8 cellular contexts compared by ENCODE assay signal in genomic region chr2:20381457-20381856, GRCh38. TPM values are rescaled to one million over a fixed set of nuclear protein-coding genes. Genes with fewer than 3 reads are reported as not detected.
DNase-seq lines count a peak whose midpoint lies in the region; ATAC-seq and TF ChIP-seq lines count a peak whose summit lies in the region.

No MANE protein-coding gene starts in this region.

- H3K36me3 Mint-ChIP-seq in osteocyte (ENCODE audit: unreplicated experiment), result no peaks in the 10 kb centered on the region
- H3K36me3 Mint-ChIP-seq in activated T-helper 1 cell treated with anti-CD3 and anti-CD28 coated beads, Interleukin-12 subunit alpha, Interleukin-12 subunit beta, Interleukin-2, Interleukin-4 antibody, amounts not matched to agents 30 ng/mL and 10 ng/mL and 1 ng/mL, durations not matched to agents 14 hours and 24 hours and 36 hours (ENCODE audit: low read depth), result no peaks in the 10 kb centered on the region
- no peaks in the 10 kb centered on the region for H3K36me3 Mint-ChIP-seq in activated T-helper 2 cell treated with anti-CD3 and anti-CD28 coated beads, Interferon-gamma antibody, Interleukin-2, Interleukin-4, amounts not matched to agents 10 μg/mL and 5 μg/mL and 100 μg/mL, durations not matched to agents 14 hours and 24 hours and 36 hours (ENCODE audit: low read depth)

- intact Hi-C loops in activated T-helper 1 cell treated with anti-CD3 and anti-CD28 coated beads, Interleukin-12 subunit alpha, Interleukin-12 subunit beta, Interleukin-2, Interleukin-4 antibody, amounts not matched to agents 30 ng/mL and 10 ng/mL and 1 ng/mL, durations not matched to agents 14 hours and 24 hours and 36 hours (cut with micrococcal nuclease), result no loop called here
- intact Hi-C loops in activated T-helper 2 cell treated with anti-CD3 and anti-CD28 coated beads, Interferon-gamma antibody, Interleukin-2, Interleukin-4, amounts not matched to agents 10 μg/mL and 5 μg/mL and 100 μg/mL, durations not matched to agents 14 hours and 24 hours and 36 hours (cut with micrococcal nuclease), result no loop called here

- ATAC-seq in HG03135 (IDR thresholded peaks at IDR 0.05; ENCODE audit: unreplicated experiment), result no peak

- no peak overlapping the region for H3K4me3 Mint-ChIP-seq in osteocyte (ENCODE audit: unreplicated experiment)
- no peak overlapping the region for H3K4me3 Mint-ChIP-seq in activated T-helper 1 cell treated with anti-CD3 and anti-CD28 coated beads, Interleukin-12 subunit alpha, Interleukin-12 subunit beta, Interleukin-2, Interleukin-4 antibody, amounts not matched to agents 30 ng/mL and 10 ng/mL and 1 ng/mL, durations not matched to agents 14 hours and 24 hours and 36 hours
- H3K4me3 Mint-ChIP-seq in activated T-helper 2 cell treated with anti-CD3 and anti-CD28 coated beads, Interferon-gamma antibody, Interleukin-2, Interleukin-4, amounts not matched to agents 10 μg/mL and 5 μg/mL and 100 μg/mL, durations not matched to agents 14 hours and 24 hours and 36 hours (ENCODE audit: low read depth), result no peak overlapping the region

- no peaks in the 10 kb centered on the region for H3K9me3 Mint-ChIP-seq in osteocyte (ENCODE audit: unreplicated experiment)
- H3K9me3 Mint-ChIP-seq in activated T-helper 1 cell treated with anti-CD3 and anti-CD28 coated beads, Interleukin-12 subunit alpha, Interleukin-12 subunit beta, Interleukin-2, Interleukin-4 antibody, amounts not matched to agents 30 ng/mL and 10 ng/mL and 1 ng/mL, durations not matched to agents 14 hours and 24 hours and 36 hours, result no peaks in the 10 kb centered on the region
- H3K9me3 Mint-ChIP-seq in activated T-helper 2 cell treated with anti-CD3 and anti-CD28 coated beads, Interferon-gamma antibody, Interleukin-2, Interleukin-4, amounts not matched to agents 10 μg/mL and 5 μg/mL and 100 μg/mL, durations not matched to agents 14 hours and 24 hours and 36 hours, result no peaks in the 10 kb centered on the region

- H3K4me1 Mint-ChIP-seq in osteocyte (ENCODE audit: unreplicated experiment), result peaks cover 17% of the 10 kb centered on the region
- H3K4me1 Mint-ChIP-seq in activated T-helper 1 cell treated with anti-CD3 and anti-CD28 coated beads, Interleukin-12 subunit alpha, Interleukin-12 subunit beta, Interleukin-2, Interleukin-4 antibody, amounts not matched to agents 30 ng/mL and 10 ng/mL and 1 ng/mL, durations not matched to agents 14 hours and 24 hours and 36 hours (ENCODE audit: low read depth), result peaks cover 6% of the 10 kb centered on the region
- H3K4me1 Mint-ChIP-seq in activated T-helper 2 cell treated with anti-CD3 and anti-CD28 coated beads, Interferon-gamma antibody, Interleukin-2, Interleukin-4, amounts not matched to agents 10 μg/mL and 5 μg/mL and 100 μg/mL, durations not matched to agents 14 hours and 24 hours and 36 hours (ENCODE audit: low read depth), result peaks cover 3% of the 10 kb centered on the region

- no peak overlapping the region for H3K4me3 ChIP-seq in fibroblast of pulmonary artery (replicated peaks; ENCODE audit: low read depth, low read length)

- TF ChIP-seq CTCF in fibroblast of pulmonary artery (IDR thresholded peaks at IDR 0.05; ENCODE audit: low read length, missing control alignments) (no peak), osteocyte (IDR thresholded peaks at IDR 0.05) (no peak)

- H3K27ac Mint-ChIP-seq in osteocyte (ENCODE audit: unreplicated experiment), result no peak overlapping the region
- no peak overlapping the region for H3K27ac Mint-ChIP-seq in activated T-helper 1 cell treated with anti-CD3 and anti-CD28 coated beads, Interleukin-12 subunit alpha, Interleukin-12 subunit beta, Interleukin-2, Interleukin-4 antibody, amounts not matched to agents 30 ng/mL and 10 ng/mL and 1 ng/mL, durations not matched to agents 14 hours and 24 hours and 36 hours
- H3K27ac Mint-ChIP-seq in activated T-helper 2 cell treated with anti-CD3 and anti-CD28 coated beads, Interferon-gamma antibody, Interleukin-2, Interleukin-4, amounts not matched to agents 10 μg/mL and 5 μg/mL and 100 μg/mL, durations not matched to agents 14 hours and 24 hours and 36 hours, result no peak overlapping the region

- DNase-seq in HuH-7 (ENCODE audit: low spot score), result peak; percentile 25
- peak; percentile 75 for DNase-seq in NCI-H748 treated with DMSO at 0.1 percent for 48 hours (lab: John Stamatoyannopoulos, UW)
- DNase-seq in fibroblast of pulmonary artery (ENCODE audit: low read depth), result peak; percentile 69
- DNase-seq in pons (ENCODE audit: low spot score), result peak; percentile 95
- DNase-seq in osteocyte (ENCODE audit: extremely low spot score, unreplicated experiment), result no peak
- no peak for DNase-seq in activated T-helper 1 cell treated with anti-CD3 and anti-CD28 coated beads, Interleukin-12 subunit alpha, Interleukin-12 subunit beta, Interleukin-2, Interleukin-4 antibody, amounts not matched to agents 30 ng/mL and 10 ng/mL and 1 ng/mL, durations not matched to agents 14 hours and 24 hours and 36 hours (ENCODE audit: low spot score)
- DNase-seq in activated T-helper 2 cell treated with anti-CD3 and anti-CD28 coated beads, Interferon-gamma antibody, Interleukin-2, Interleukin-4, amounts not matched to agents 10 μg/mL and 5 μg/mL and 100 μg/mL, durations not matched to agents 14 hours and 24 hours and 36 hours (ENCODE audit: low spot score), result no peak

- peaks cover 9% of the 10 kb centered on the region for H3K27me3 Mint-ChIP-seq in osteocyte (ENCODE audit: unreplicated experiment)
- no peaks in the 10 kb centered on the region for H3K27me3 Mint-ChIP-seq in activated T-helper 1 cell treated with anti-CD3 and anti-CD28 coated beads, Interleukin-12 subunit alpha, Interleukin-12 subunit beta, Interleukin-2, Interleukin-4 antibody, amounts not matched to agents 30 ng/mL and 10 ng/mL and 1 ng/mL, durations not matched to agents 14 hours and 24 hours and 36 hours (ENCODE audit: insufficient read depth)
- H3K27me3 Mint-ChIP-seq in activated T-helper 2 cell treated with anti-CD3 and anti-CD28 coated beads, Interferon-gamma antibody, Interleukin-2, Interleukin-4, amounts not matched to agents 10 μg/mL and 5 μg/mL and 100 μg/mL, durations not matched to agents 14 hours and 24 hours and 36 hours (ENCODE audit: low read depth), result peaks cover 22% of the 10 kb centered on the region

RNA-seq across cellular contexts. Expression of gene PUM2, which starts 30.8 kb away (rescaled TPM):
- total RNA-seq in osteocyte, result 82.2 and 86.4 TPM in 2 replicates
- total RNA-seq in activated T-helper 1 cell treated with anti-CD3 and anti-CD28 coated beads, Interleukin-12 subunit alpha, Interleukin-12 subunit beta, Interleukin-2, Interleukin-4 antibody, amounts not matched to agents 30 ng/mL and 10 ng/mL and 1 ng/mL, durations not matched to agents 14 hours and 24 hours and 36 hours, result 125 and 131 TPM in 2 replicates
- 121 and 127 TPM in 2 replicates for total RNA-seq in activated T-helper 2 cell treated with anti-CD3 and anti-CD28 coated beads, Interferon-gamma antibody, Interleukin-2, Interleukin-4, amounts not matched to agents 10 μg/mL and 5 μg/mL and 100 μg/mL, durations not matched to agents 14 hours and 24 hours and 36 hours

Comparison
In these comparisons a context has a peak if more than half of its experiments do, and no peak if none do; other contexts are left out.
1. DNase-seq: peak in HuH-7 (single experiment), NCI-H748 treated with DMSO at 0.1 percent for 48 hours (single experiment), fibroblast of pulmonary artery (single experiment) and pons (single experiment); none in osteocyte (single experiment), activated T-helper 1 cell treated with anti-CD3 and anti-CD28 coated beads, Interleukin-12 subunit alpha, Interleukin-12 subunit beta, Interleukin-2, Interleukin-4 antibody, amounts not matched to agents 30 ng/mL and 10 ng/mL and 1 ng/mL, durations not matched to agents 14 hours and 24 hours and 36 hours (single experiment) and activated T-helper 2 cell treated with anti-CD3 and anti-CD28 coated beads, Interferon-gamma antibody, Interleukin-2, Interleukin-4, amounts not matched to agents 10 μg/mL and 5 μg/mL and 100 μg/mL, durations not matched to agents 14 hours and 24 hours and 36 hours (single experiment).